Comparison of ENCODE assay signal across 7 cellular contexts in genomic region chr1:25278371-25278770, GRCh38. TPM values are rescaled to one million over a fixed set of nuclear protein-coding genes. Genes with fewer than 3 reads are reported as not detected.
"Had no signal": no experiment of that assay in that cellular context is flagged by ENCODE, and none has a peak within 500 bp of the region (broad histone marks: within the 10 kb centered on the region; RNA-seq: fewer than 3 reads in every experiment).

No MANE protein-coding gene starts in this region.

RNA-seq across cellular contexts. Expression of gene RHD, which starts 6.1 kb away (rescaled TPM):
- total RNA-seq: activated CD4-positive, alpha-beta T cell treated with anti-CD3 and anti-CD28 coated beads, Interleukin-2, amount 10 ng/mL, durations not matched to agents 24 days and 14 days; activated CD8-positive, alpha-beta memory T cell treated with anti-CD3 and anti-CD28 coated beads for 36 hours; activated CD8-positive, alpha-beta T cell treated with anti-CD3 and anti-CD28 coated beads for 36 hours; activated naive CD8-positive, alpha-beta T cell treated with anti-CD3 and anti-CD28 coated beads for 36 hours; aorta; PC-3; Peyer's patch had no signal
- polyA plus RNA-seq: aorta had no signal
